In the genomic region with DNA sequence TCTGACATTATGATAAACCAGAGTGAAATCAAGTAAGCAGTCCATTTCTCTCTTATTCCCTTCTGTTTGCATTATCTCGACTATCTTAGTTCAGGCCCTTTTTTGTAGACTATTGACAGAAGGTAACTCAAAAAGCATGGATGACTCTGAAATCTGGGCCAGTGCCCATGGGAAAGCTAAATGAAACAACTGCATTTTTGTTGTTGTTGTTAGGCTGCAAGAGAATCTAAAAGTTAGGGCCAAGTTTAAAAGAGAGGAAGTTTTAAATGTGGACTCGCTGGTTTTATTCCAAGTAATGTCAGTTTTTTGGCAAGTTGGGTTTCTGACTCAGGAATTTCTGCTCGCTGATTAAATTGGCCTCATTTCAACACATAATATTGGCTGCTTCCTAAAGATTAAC, we compare ENCODE assay signal across 17 cellular contexts.
A peak's percentile ranks its signal among the peaks of the same experiment; 100 is the strongest.
DNase-seq lines count a peak whose midpoint lies in the region; ATAC-seq and TF ChIP-seq lines count a peak whose summit lies in the region.
"Had no signal": no experiment of that assay in that cellular context is flagged by ENCODE, and none has a peak within 500 bp of the region (broad histone marks: within the 10 kb centered on the region; RNA-seq: fewer than 3 reads in every experiment).

No MANE protein-coding gene starts in this region.

- peak; percentile 29 for ATAC-seq in IMR-90 (ENCODE audit: low read depth)
- ATAC-seq: GM12878, Panc1, T-cell had no signal

- no peak overlapping the region; a peak in 1 of 4 replicates for H4K8ac ChIP-seq in IMR-90 (ENCODE audit: low read depth in 2 of 2, low read length in 2 of 2)

- no peaks in the 10 kb centered on the region for H3K9me3 ChIP-seq in IMR-90 (ENCODE audit: control insufficient read depth, insufficient read depth, low read length)
- H3K9me3 ChIP-seq: BE2C, esophagus muscularis mucosa, neutrophil had no signal

- H3K27me3 Mint-ChIP-seq in chondrocyte (ENCODE audit: low read depth) = peaks cover 2% of the 10 kb centered on the region
- H3K27me3 Mint-ChIP-seq in nephron (ENCODE audit: low read depth) = no peaks in the 10 kb centered on the region
- H3K27me3 Mint-ChIP-seq: activated naive CD4-positive, alpha-beta T cell treated with anti-CD3 and anti-CD28 coated beads, Interleukin-2, amount 50 U/mL, for 24 hours; T-cell had no signal

- in situ Hi-C loops in IMR-90 (cut with MboI; ENCODE audit: low sequenced_read_pairs) = no loop called here

- no peak overlapping the region for H3K18ac ChIP-seq in IMR-90 (ENCODE audit: low read depth, low read length)

- TF ChIP-seq POLR2A in IMR-90 (IDR thresholded peaks at IDR 0.05; ENCODE audit: low read depth, low read length) = no peak

- CTCF ChIA-PET in IMR-90 (lab: Yijun Ruan, JAX) = no interaction called here

- no peak overlapping the region for H2BK5ac ChIP-seq in IMR-90 (ENCODE audit: low read depth, low read length, poor library complexity, severe bottlenecking)

- H3K79me1 ChIP-seq in IMR-90 (ENCODE audit: low read depth in 1 of 2, low read length in 2 of 2) = no peaks in the 10 kb centered on the region

- H3K4ac ChIP-seq in IMR-90 (ENCODE audit: low read depth, low read length) = no peak overlapping the region

- peak overlapping the region; percentile 48; the same call in 1 of the 2 replicates for H3K4me2 ChIP-seq in IMR-90 (ENCODE audit: low read depth, low read length)

- no peak overlapping the region for H3K56ac ChIP-seq in IMR-90 (ENCODE audit: extremely low read depth, insufficient read depth, low read length)

- no peak overlapping the region for H2BK20ac ChIP-seq in IMR-90 (ENCODE audit: low read depth, low read length)

- no peak overlapping the region for H2AK5ac ChIP-seq in IMR-90 (ENCODE audit: low read depth, low read length)

- H3K23ac ChIP-seq in IMR-90 (ENCODE audit: low read depth, low read length) = no peak overlapping the region

- no peaks in the 10 kb centered on the region for H3K9me1 ChIP-seq in IMR-90 (ENCODE audit: insufficient read depth, low read length)

- no peak overlapping the region for H3K14ac ChIP-seq in IMR-90 (replicated peaks; ENCODE audit: low read depth, low read length)

- H3K4me3 ChIP-seq in IMR-90 (ENCODE audit: insufficient read depth, low read depth, low read length) = no peak overlapping the region
- H3K4me3 ChIP-seq: esophagus muscularis mucosa, GM12878 had no signal

- H3K4me1 Mint-ChIP-seq in chondrocyte (ENCODE audit: low read depth) = peaks cover 5% of the 10 kb centered on the region
- peaks cover 27% of the 10 kb centered on the region for H3K4me1 Mint-ChIP-seq in nephron
- H3K4me1 Mint-ChIP-seq: activated naive CD4-positive, alpha-beta T cell treated with anti-CD3 and anti-CD28 coated beads, Interleukin-2, amount 50 U/mL, for 24 hours; T-cell had no signal

- peaks cover 2% of the 10 kb centered on the region; the same call in 1 of the 2 replicates for H3K4me1 ChIP-seq in IMR-90 (ENCODE audit: control insufficient read depth, insufficient read depth, low read length)
- H3K4me1 ChIP-seq: BE2C had no signal

- intact Hi-C loops in IMR-90 (cut with micrococcal nuclease) (no loop called here), posterior cingulate gyrus (cut with DNase I) (no loop called here)

- H3K27ac Mint-ChIP-seq in chondrocyte (ENCODE audit: unreplicated experiment) (peak overlapping the region; percentile 41), nephron (peak overlapping the region; percentile 61 to 85 (median 67))
- H3K27ac Mint-ChIP-seq: activated naive CD4-positive, alpha-beta T cell treated with anti-CD3 and anti-CD28 coated beads, Interleukin-2, amount 50 U/mL, for 24 hours; T-cell had no signal

- no peak overlapping the region for H2BK15ac ChIP-seq in IMR-90 (ENCODE audit: low read depth, low read length)

- POLR2A ChIA-PET in IMR-90 (lab: Charles Lee; ENCODE audit: unreplicated experiment) = no interaction called here

- BruUV-seq in IMR-90 (replicated peaks; lab: Mats Ljungman, UMichigan) = no TSS peak

- H3K4me3 Mint-ChIP-seq in chondrocyte (ENCODE audit: unreplicated experiment) (no peak overlapping the region), nephron (no peak overlapping the region)
- H3K4me3 Mint-ChIP-seq: activated naive CD4-positive, alpha-beta T cell treated with anti-CD3 and anti-CD28 coated beads, Interleukin-2, amount 50 U/mL, for 24 hours; T-cell had no signal

- H4K91ac ChIP-seq in IMR-90 (ENCODE audit: insufficient read depth, low read depth, low read length) = no peak overlapping the region

- H3K27ac ChIP-seq in IMR-90 (ENCODE audit: insufficient read depth, low read length) = no peak overlapping the region
- H3K27ac ChIP-seq: neutrophil had no signal

- no peak overlapping the region for H2BK120ac ChIP-seq in IMR-90 (ENCODE audit: low read depth, low read length)

- H3K9ac ChIP-seq in IMR-90 (ENCODE audit: low read depth, low read length) = no peak overlapping the region

- WGBS in IMR-90 (ENCODE audit: extremely low coverage in 2 of 2, insufficient read length in 1 of 2), 2 experiments = no CpG with 5 or more reads among the region's 3 CpGs

- TF ChIP-seq RAD21 in IMR-90 (IDR thresholded peaks at IDR 0.05; ENCODE audit: low read length) = no peak

- H4K5ac ChIP-seq in IMR-90 (ENCODE audit: low read depth, low read length) = no peak overlapping the region

- H4K20me1 ChIP-seq in IMR-90 (ENCODE audit: insufficient read depth, low read length) = no peaks in the 10 kb centered on the region

- H3K9me3 Mint-ChIP-seq in chondrocyte (ENCODE audit: low read depth) (no peaks in the 10 kb centered on the region), nephron (no peaks in the 10 kb centered on the region)

- no peaks in the 10 kb centered on the region for H3K27me3 ChIP-seq in IMR-90 (ENCODE audit: control insufficient read depth, insufficient read depth, low read length)
- H3K27me3 ChIP-seq: esophagus muscularis mucosa, neutrophil had no signal

- DNase-seq in AG08396 (ENCODE audit: low spot score) = peak; percentile 6
- DNase-seq in IMR-90 = peak; percentile 79
- no peak for DNase-seq in chondrocyte (ENCODE audit: low spot score)
- no peak for DNase-seq in DMS79 (lab: John Stamatoyannopoulos, UW)
- DNase-seq in posterior cingulate gyrus = no peak
- no peak for DNase-seq in LoVo (ENCODE audit: low spot score)
- DNase-seq in activated CD4-positive, alpha-beta T cell treated with anti-CD3 and anti-CD28 coated beads for 1 hour = no peak
- DNase-seq: activated CD8-positive, alpha-beta memory T cell treated with anti-CD3 and anti-CD28 coated beads, Interleukin-2, amount 50 U/mL, for 48 hours; BE2C; NCI-H1105 treated with DMSO at 0.1 percent for 48 hours; T-cell had no signal

- TF ChIP-seq CTCF in IMR-90 (conservative IDR thresholded peaks at IDR 0.05; ENCODE audit: low read depth, low read length) (no peak), chondrocyte (IDR thresholded peaks at IDR 0.05) (no peak), nephron (IDR thresholded peaks at IDR 0.05; ENCODE audit: unreplicated experiment in 3 of 3) (no peak)

- no peaks in the 10 kb centered on the region for H3K36me3 ChIP-seq in IMR-90 (ENCODE audit: control insufficient read depth, insufficient read depth, low read length)
- H3K36me3 ChIP-seq: BE2C, esophagus muscularis mucosa, neutrophil had no signal

- dilution Hi-C loops in IMR-90 (cut with HindIII; ENCODE audit: low sequenced_read_pairs, unreplicated experiment) = no loop called here

- H3K36me3 Mint-ChIP-seq in chondrocyte (ENCODE audit: low read depth) = no peaks in the 10 kb centered on the region
- H3K36me3 Mint-ChIP-seq in nephron (ENCODE audit: low read depth) = no peaks in the 10 kb centered on the region
- H3K36me3 Mint-ChIP-seq: activated naive CD4-positive, alpha-beta T cell treated with anti-CD3 and anti-CD28 coated beads, Interleukin-2, amount 50 U/mL, for 24 hours; T-cell had no signal

- H2AK9ac ChIP-seq in IMR-90 (replicated peaks; ENCODE audit: low read depth, low read length, poor library complexity) = no peak overlapping the region

- no peak overlapping the region for H2AFZ ChIP-seq in IMR-90 (replicated peaks; ENCODE audit: low read length, poor library complexity)

TF ChIP-seq in IMR-90, 13 proteins besides CTCF, POLR2A, EP300 and RAD21:
- TF ChIP-seq CHD1 (IDR thresholded peaks at IDR 0.05; ENCODE audit: low read depth, low read length) = no peak
- no peak for TF ChIP-seq BHLHE40 (IDR thresholded peaks at IDR 0.05; ENCODE audit: low read depth, low read length)
- no peak for TF ChIP-seq MAFK (IDR thresholded peaks at IDR 0.05; ENCODE audit: low read depth, low read length)
- no peak for TF ChIP-seq RCOR1 (IDR thresholded peaks at IDR 0.05; ENCODE audit: insufficient replicate concordance, low read length)
- TF ChIP-seq, protein P1, sequence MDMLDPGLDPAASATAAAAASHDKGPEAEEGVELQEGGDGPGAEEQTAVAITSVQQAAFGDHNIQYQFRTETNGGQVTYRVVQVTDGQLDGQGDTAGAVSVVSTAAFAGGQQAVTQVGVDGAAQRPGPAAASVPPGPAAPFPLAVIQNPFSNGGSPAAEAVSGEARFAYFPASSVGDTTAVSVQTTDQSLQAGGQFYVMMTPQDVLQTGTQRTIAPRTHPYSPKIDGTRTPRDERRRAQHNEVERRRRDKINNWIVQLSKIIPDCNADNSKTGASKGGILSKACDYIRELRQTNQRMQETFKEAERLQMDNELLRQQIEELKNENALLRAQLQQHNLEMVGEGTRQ (IDR thresholded peaks at IDR 0.05; ENCODE audit: low read depth, low read length) = no peak
- TF ChIP-seq MXI1 (IDR thresholded peaks at IDR 0.05; ENCODE audit: borderline replicate concordance, low read depth, low read length) = no peak
- TF ChIP-seq MAZ (IDR thresholded peaks at IDR 0.05; ENCODE audit: borderline replicate concordance, low read depth, low read length) = no peak
- no peak for TF ChIP-seq RFX5 (IDR thresholded peaks at IDR 0.05; ENCODE audit: low read depth, low read length)
- TF ChIP-seq NFE2L2 (IDR thresholded peaks at IDR 0.05; ENCODE audit: low read depth, low read length) = no peak
- TF ChIP-seq FOS (IDR thresholded peaks at IDR 0.05; ENCODE audit: low read depth, low read length) = no peak
- TF ChIP-seq SMC3 (IDR thresholded peaks at IDR 0.05; ENCODE audit: low read depth, low read length) = no peak

Comparison
In these comparisons a context has a peak if more than half of its experiments do, and no peak if none do; other contexts are left out.
1. DNase-seq: peak in AG08396 (single experiment) and IMR-90 (single experiment); none in chondrocyte (single experiment), DMS79 (single experiment), posterior cingulate gyrus (0 of 10), LoVo (single experiment) and activated CD4-positive, alpha-beta T cell treated with anti-CD3 and anti-CD28 coated beads for 1 hour (single experiment).